In the genomic region with DNA sequence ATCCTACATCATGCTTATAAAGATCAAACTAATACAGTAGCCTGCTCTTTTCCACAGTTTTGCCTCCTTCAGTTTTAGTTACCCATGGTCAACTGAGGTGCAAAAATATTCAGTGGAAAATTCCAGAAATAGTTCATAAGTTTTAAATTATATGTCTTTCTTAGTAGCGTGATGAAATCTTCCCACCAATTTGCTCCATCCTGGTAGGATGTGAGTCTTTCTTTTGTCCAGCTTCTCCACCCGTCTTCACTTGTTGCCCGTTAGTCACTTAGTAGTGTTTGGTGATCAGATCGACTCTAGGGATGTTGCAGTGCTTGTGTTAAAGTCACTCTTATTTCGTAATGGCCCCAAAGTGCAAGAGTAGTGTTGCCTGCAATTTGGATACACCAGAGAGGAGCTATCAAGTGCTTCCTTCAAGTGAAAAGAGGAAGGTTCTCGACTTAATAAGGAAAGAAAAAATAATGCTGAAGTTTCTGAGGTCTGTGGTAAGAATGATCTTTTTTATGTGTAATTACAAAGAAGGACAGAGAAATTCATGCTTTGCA, we compare ENCODE assay signal across 18 cellular contexts.
"Had no signal": no experiment of that assay in that cellular context is flagged by ENCODE, and none has a peak within 500 bp of the region (broad histone marks: within the 10 kb centered on the region; RNA-seq: fewer than 3 reads in every experiment).

No MANE protein-coding gene starts in this region.

- FAIRE-seq: bronchial epithelial cell had no signal

- H3K9me3 Mint-ChIP-seq: activated naive CD8-positive, alpha-beta T cell treated with anti-CD3 and anti-CD28 coated beads, Interleukin-2, amount 10 ng/mL, durations not matched to agents 7 days and 5 days; natural killer cell treated with Interleukin-12 subunit alpha and Interleukin-12 subunit beta and Interleukin-15 and Interleukin-18, amount 100 ng/mL, for 72 hours; T-helper 2 cell treated with Interferon-gamma antibody and Interleukin-4, amounts not matched to agents 5 μg/mL and 100 μg/mL, for 36 hours had no signal

- H3K27ac Mint-ChIP-seq: activated CD8-positive, alpha-beta T cell treated with anti-CD3 and anti-CD28 coated beads, Interleukin-2, amount 10 ng/mL, durations not matched to agents 7 days and 5 days; activated naive CD8-positive, alpha-beta T cell treated with anti-CD3 and anti-CD28 coated beads, Interleukin-2, amount 10 ng/mL, durations not matched to agents 7 days and 5 days; natural killer cell treated with Interleukin-12 subunit alpha and Interleukin-12 subunit beta and Interleukin-15 and Interleukin-18, amount 100 ng/mL, for 72 hours had no signal

- ATAC-seq: activated CD8-positive, alpha-beta T cell treated with anti-CD3 and anti-CD28 coated beads, Interleukin-2, amount 10 ng/mL, durations not matched to agents 7 days and 5 days; foreskin keratinocyte; heart left ventricle; left lobe of liver; natural killer cell treated with Interleukin-12 subunit alpha and Interleukin-12 subunit beta and Interleukin-15 and Interleukin-18, amount 100 ng/mL, for 72 hours had no signal

- H3K27me3 ChIP-seq: esophagus muscularis mucosa, foreskin keratinocyte, heart left ventricle, sigmoid colon, transverse colon had no signal

- DNase-seq: activated CD4-positive, CD25-positive, alpha-beta regulatory T cell treated with anti-CD3 and anti-CD28 coated beads, Interleukin-2, amount 50 U/mL, for 72 hours; activated CD8-positive, alpha-beta memory T cell treated with anti-CD3 and anti-CD28 coated beads, Interleukin-2, amount 50 U/mL, for 48 hours; activated CD8-positive, alpha-beta T cell treated with anti-CD3 and anti-CD28 coated beads, Interleukin-2, amount 10 ng/mL, durations not matched to agents 7 days and 5 days; activated naive CD8-positive, alpha-beta T cell treated with anti-CD3 and anti-CD28 coated beads, Interleukin-2, amount 10 ng/mL, durations not matched to agents 7 days and 5 days; aorta; foreskin keratinocyte; heart left ventricle; islet precursor cell; sigmoid colon; stimulated activated CD4-positive, alpha-beta T cell treated with anti-CD3 and anti-CD28 coated beads, Interleukin-2, amount 100 ng/mL, for 24 hours; stimulated activated naive CD4-positive, alpha-beta T cell; substantia nigra; transverse colon had no signal

- H3K4me3 ChIP-seq: esophagus muscularis mucosa, heart left ventricle, sigmoid colon, transverse colon had no signal

- H3K4me1 ChIP-seq: esophagus muscularis mucosa, sigmoid colon, transverse colon had no signal

- H3K4me3 Mint-ChIP-seq: activated CD8-positive, alpha-beta T cell treated with anti-CD3 and anti-CD28 coated beads, Interleukin-2, amount 10 ng/mL, durations not matched to agents 7 days and 5 days; activated naive CD8-positive, alpha-beta T cell treated with anti-CD3 and anti-CD28 coated beads, Interleukin-2, amount 10 ng/mL, durations not matched to agents 7 days and 5 days; natural killer cell treated with Interleukin-12 subunit alpha and Interleukin-12 subunit beta and Interleukin-15 and Interleukin-18, amount 100 ng/mL, for 72 hours; T-helper 2 cell treated with Interferon-gamma antibody and Interleukin-4, amounts not matched to agents 5 μg/mL and 100 μg/mL, for 36 hours had no signal

- H3K27me3 Mint-ChIP-seq: activated naive CD8-positive, alpha-beta T cell treated with anti-CD3 and anti-CD28 coated beads, Interleukin-2, amount 10 ng/mL, durations not matched to agents 7 days and 5 days; natural killer cell treated with Interleukin-12 subunit alpha and Interleukin-12 subunit beta and Interleukin-15 and Interleukin-18, amount 100 ng/mL, for 72 hours had no signal

- H3K9me3 ChIP-seq: esophagus muscularis mucosa, heart left ventricle, sigmoid colon, transverse colon had no signal

- H3K27ac ChIP-seq: esophagus muscularis mucosa, foreskin keratinocyte, heart left ventricle, sigmoid colon, transverse colon had no signal
